Comparison of ENCODE assay signal across 17 cellular contexts in genomic region chr3:37982351-37982750, GRCh38. TPM values are rescaled to one million over a fixed set of nuclear protein-coding genes. Genes with fewer than 3 reads are reported as not detected.
DNase-seq lines count a peak whose midpoint lies in the region; ATAC-seq, FAIRE-seq and TF ChIP-seq lines count a peak whose summit lies in the region.
"Had no signal": no experiment of that assay in that cellular context is flagged by ENCODE, and none has a peak within 500 bp of the region (broad histone marks: within the 10 kb centered on the region; RNA-seq: fewer than 3 reads in every experiment).

No MANE protein-coding gene starts in this region.

- H3K4me2 ChIP-seq in BLaER1, result peak overlapping the region; percentile 45

- peaks cover 12% of the 10 kb centered on the region for H3K36me3 Mint-ChIP-seq in Calu3 (ENCODE audit: insufficient read depth, unreplicated experiment)
- H3K36me3 Mint-ChIP-seq: CD8-positive, alpha-beta T cell had no signal

- ATAC-seq in GM18873 (IDR thresholded peaks at IDR 0.05; ENCODE audit: low FRiP score, unreplicated experiment), result no peak
- ATAC-seq: CD8-positive, alpha-beta T cell had no signal

- H3K27ac Mint-ChIP-seq in Calu3 (ENCODE audit: unreplicated experiment), result peak overlapping the region; percentile 2
- H3K27ac Mint-ChIP-seq: CD8-positive, alpha-beta T cell had no signal

- H3K27ac ChIP-seq in BLaER1 (peak overlapping the region; percentile 41), prostate gland (peak overlapping the region; percentile 8 to 9)

- H3K4me3 ChIP-seq in BLaER1 (no peak overlapping the region), prostate gland (no peak overlapping the region)

- FAIRE-seq in RCC 7860 (lab: Jason Lieb, UNC), result no peak

- H3K9me3 ChIP-seq in BLaER1 (no peaks in the 10 kb centered on the region), prostate gland (no peaks in the 10 kb centered on the region)
- H3K9me3 ChIP-seq: Caco-2 had no signal

- DNase-seq in Calu3 (no peak), dermis microvascular lymphatic vessel endothelial cell (ENCODE audit: low read depth in 2 of 2) (peak; percentile 9 to 43), prostate gland (ENCODE audit: low spot score) (no peak), RCC 7860 (ENCODE audit: low spot score) (no peak), COLO668 (lab: John Stamatoyannopoulos, UW; ENCODE audit: unreplicated experiment) (no peak)
- DNase-seq: 8988T; AML-193; C1 segment of cervical spinal cord; Caco-2; CD8-positive, alpha-beta T cell; DMS53; GF-D8; GOT3; H9; IMR-90 had no signal

- H3K4me1 Mint-ChIP-seq in Calu3 (ENCODE audit: low read depth, unreplicated experiment), result peaks cover 22% of the 10 kb centered on the region
- H3K4me1 Mint-ChIP-seq: H9 had no signal

- no peak for TF ChIP-seq CTCF in Calu3 (IDR thresholded peaks at IDR 0.05; ENCODE audit: unreplicated experiment)
- TF ChIP-seq CTCF in prostate gland (IDR thresholded peaks at IDR 0.05), result no peak

- no peak overlapping the region for H3K4me3 Mint-ChIP-seq in Calu3 (ENCODE audit: low read depth, unreplicated experiment)
- H3K4me3 Mint-ChIP-seq: CD8-positive, alpha-beta T cell; H9 had no signal

- H3K9me3 Mint-ChIP-seq in Calu3 (ENCODE audit: low read depth, unreplicated experiment), result no peaks in the 10 kb centered on the region
- H3K9me3 Mint-ChIP-seq: CD8-positive, alpha-beta T cell; H9 had no signal

- CTCF ChIA-PET in Calu3 (lab: Charles Lee), result no interaction called here

- peaks cover 4% of the 10 kb centered on the region; the same call in 1 of the 2 replicates for H3K36me3 ChIP-seq in BLaER1
- H3K36me3 ChIP-seq in prostate gland, result no peaks in the 10 kb centered on the region

- no peaks in the 10 kb centered on the region for H3K27me3 ChIP-seq in BLaER1
- H3K27me3 ChIP-seq in prostate gland (replicated peaks; ENCODE audit: insufficient read depth), result no peaks in the 10 kb centered on the region

- H3K4me1 ChIP-seq in BLaER1 (peaks cover 65% of the 10 kb centered on the region), prostate gland (replicated peaks) (peaks cover 10% of the 10 kb centered on the region)

- no peak overlapping the region for H3K9ac ChIP-seq in BLaER1

- no peaks in the 10 kb centered on the region for H4K20me1 ChIP-seq in BLaER1

- TF ChIP-seq POLR2A in prostate gland (IDR thresholded peaks at IDR 0.05), result no peak

- BruUV-seq in Calu3 (replicated peaks; lab: Mats Ljungman, UMichigan), result no TSS peak

- intact Hi-C loops in Calu3 (cut with micrococcal nuclease; ENCODE audit: unreplicated experiment), result no loop called here
- intact Hi-C loops in prostate gland (cut with DNase I), result no loop called here

- no peaks in the 10 kb centered on the region for H3K27me3 Mint-ChIP-seq in Calu3 (ENCODE audit: unreplicated experiment)

- WGBS in prostate gland, result 42% methylated on average over 1 of the region's 1 CpG

RNA-seq across cellular contexts. Expression of gene VILL, which starts 8.2 kb away (rescaled TPM):
- total RNA-seq in Calu3 (2022) (52.6 and 86.8 TPM in 2 replicates), dermis microvascular lymphatic vessel endothelial cell (2.2 and 4.0 TPM in 2 replicates), prostate gland (10 to 100 TPM; 29.1 to 29.3 TPM)

RNA-seq across cellular contexts. Expression of gene PLCD1, which starts 47.1 kb away (rescaled TPM):
- total RNA-seq in Calu3 (2022) (7.8 and 9.8 TPM in 2 replicates), dermis microvascular lymphatic vessel endothelial cell (13.2 and 13.7 TPM in 2 replicates), prostate gland (100 to 1,000 TPM in 1 of 2 donors, 10 to 100 TPM in 1; 29.7 to 176 TPM)

RNA-seq across cellular contexts. Expression of gene DLEC1, which starts 56.7 kb away (rescaled TPM):
- 0.28 and 0.78 TPM in 2 replicates for total RNA-seq in Calu3 (2022)
- under 0.01 TPM in 2 replicates for total RNA-seq in dermis microvascular lymphatic vessel endothelial cell
- 10 to 100 TPM in 1 of 2 donors, under 1 TPM in 1; 0.32 to 13.1 TPM for total RNA-seq in prostate gland
- total RNA-seq: IMR-90 had no signal

Comparison
In these comparisons a context has a peak if more than half of its experiments do, and no peak if none do; other contexts are left out.
1. DNase-seq: peak in dermis microvascular lymphatic vessel endothelial cell (2 of 2); none in Calu3 (single experiment), prostate gland (single experiment), RCC 7860 (single experiment) and COLO668 (single experiment).